Comparison of ENCODE assay signal across 1 cellular context in the genomic region with DNA sequence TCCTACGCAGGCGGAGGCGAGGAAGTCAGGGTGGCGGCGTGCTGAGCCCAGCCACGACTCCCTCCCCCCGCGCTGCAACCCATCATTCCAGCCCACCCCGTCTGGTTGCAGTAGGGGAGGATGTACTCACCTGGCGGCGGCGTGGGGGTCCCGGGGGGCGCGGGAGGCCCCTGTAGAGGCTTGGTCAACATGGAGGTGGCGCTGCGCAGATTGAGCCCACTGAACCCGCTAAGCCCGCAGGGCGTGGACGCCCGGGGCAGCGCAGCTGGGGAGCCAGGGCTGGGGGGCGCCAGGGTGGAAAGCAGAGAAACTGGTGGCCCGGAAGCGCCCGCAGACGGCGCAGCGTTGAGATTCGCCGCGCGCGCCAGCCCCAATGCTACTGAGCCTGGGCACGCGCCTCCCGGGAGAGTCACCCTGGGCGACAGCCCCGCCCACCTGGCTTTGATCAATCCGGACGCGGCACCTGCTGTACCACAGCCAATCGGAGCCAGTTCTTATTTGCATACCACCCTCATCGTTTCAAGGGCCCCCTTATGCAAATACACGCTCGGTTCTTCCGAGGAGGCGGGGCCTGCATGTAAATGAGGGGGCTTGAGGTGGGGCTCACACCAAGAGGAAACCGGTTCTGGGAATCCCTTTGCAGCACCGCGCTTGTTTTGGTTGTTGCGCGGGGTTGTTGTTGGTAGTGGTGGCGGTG.
TF ChIP-seq lines count a peak whose summit lies in the region.

A gene (minus strand): TSS at position 381 of the 697 bp plus-strand sequence. CDS start 190 bp downstream, at position 191.

TF ChIP-seq in K562, 482 proteins besides CTCF, POLR2A, EP300 and RAD21 (continued from another document and continues in another):
- TF ChIP-seq, protein P1, sequence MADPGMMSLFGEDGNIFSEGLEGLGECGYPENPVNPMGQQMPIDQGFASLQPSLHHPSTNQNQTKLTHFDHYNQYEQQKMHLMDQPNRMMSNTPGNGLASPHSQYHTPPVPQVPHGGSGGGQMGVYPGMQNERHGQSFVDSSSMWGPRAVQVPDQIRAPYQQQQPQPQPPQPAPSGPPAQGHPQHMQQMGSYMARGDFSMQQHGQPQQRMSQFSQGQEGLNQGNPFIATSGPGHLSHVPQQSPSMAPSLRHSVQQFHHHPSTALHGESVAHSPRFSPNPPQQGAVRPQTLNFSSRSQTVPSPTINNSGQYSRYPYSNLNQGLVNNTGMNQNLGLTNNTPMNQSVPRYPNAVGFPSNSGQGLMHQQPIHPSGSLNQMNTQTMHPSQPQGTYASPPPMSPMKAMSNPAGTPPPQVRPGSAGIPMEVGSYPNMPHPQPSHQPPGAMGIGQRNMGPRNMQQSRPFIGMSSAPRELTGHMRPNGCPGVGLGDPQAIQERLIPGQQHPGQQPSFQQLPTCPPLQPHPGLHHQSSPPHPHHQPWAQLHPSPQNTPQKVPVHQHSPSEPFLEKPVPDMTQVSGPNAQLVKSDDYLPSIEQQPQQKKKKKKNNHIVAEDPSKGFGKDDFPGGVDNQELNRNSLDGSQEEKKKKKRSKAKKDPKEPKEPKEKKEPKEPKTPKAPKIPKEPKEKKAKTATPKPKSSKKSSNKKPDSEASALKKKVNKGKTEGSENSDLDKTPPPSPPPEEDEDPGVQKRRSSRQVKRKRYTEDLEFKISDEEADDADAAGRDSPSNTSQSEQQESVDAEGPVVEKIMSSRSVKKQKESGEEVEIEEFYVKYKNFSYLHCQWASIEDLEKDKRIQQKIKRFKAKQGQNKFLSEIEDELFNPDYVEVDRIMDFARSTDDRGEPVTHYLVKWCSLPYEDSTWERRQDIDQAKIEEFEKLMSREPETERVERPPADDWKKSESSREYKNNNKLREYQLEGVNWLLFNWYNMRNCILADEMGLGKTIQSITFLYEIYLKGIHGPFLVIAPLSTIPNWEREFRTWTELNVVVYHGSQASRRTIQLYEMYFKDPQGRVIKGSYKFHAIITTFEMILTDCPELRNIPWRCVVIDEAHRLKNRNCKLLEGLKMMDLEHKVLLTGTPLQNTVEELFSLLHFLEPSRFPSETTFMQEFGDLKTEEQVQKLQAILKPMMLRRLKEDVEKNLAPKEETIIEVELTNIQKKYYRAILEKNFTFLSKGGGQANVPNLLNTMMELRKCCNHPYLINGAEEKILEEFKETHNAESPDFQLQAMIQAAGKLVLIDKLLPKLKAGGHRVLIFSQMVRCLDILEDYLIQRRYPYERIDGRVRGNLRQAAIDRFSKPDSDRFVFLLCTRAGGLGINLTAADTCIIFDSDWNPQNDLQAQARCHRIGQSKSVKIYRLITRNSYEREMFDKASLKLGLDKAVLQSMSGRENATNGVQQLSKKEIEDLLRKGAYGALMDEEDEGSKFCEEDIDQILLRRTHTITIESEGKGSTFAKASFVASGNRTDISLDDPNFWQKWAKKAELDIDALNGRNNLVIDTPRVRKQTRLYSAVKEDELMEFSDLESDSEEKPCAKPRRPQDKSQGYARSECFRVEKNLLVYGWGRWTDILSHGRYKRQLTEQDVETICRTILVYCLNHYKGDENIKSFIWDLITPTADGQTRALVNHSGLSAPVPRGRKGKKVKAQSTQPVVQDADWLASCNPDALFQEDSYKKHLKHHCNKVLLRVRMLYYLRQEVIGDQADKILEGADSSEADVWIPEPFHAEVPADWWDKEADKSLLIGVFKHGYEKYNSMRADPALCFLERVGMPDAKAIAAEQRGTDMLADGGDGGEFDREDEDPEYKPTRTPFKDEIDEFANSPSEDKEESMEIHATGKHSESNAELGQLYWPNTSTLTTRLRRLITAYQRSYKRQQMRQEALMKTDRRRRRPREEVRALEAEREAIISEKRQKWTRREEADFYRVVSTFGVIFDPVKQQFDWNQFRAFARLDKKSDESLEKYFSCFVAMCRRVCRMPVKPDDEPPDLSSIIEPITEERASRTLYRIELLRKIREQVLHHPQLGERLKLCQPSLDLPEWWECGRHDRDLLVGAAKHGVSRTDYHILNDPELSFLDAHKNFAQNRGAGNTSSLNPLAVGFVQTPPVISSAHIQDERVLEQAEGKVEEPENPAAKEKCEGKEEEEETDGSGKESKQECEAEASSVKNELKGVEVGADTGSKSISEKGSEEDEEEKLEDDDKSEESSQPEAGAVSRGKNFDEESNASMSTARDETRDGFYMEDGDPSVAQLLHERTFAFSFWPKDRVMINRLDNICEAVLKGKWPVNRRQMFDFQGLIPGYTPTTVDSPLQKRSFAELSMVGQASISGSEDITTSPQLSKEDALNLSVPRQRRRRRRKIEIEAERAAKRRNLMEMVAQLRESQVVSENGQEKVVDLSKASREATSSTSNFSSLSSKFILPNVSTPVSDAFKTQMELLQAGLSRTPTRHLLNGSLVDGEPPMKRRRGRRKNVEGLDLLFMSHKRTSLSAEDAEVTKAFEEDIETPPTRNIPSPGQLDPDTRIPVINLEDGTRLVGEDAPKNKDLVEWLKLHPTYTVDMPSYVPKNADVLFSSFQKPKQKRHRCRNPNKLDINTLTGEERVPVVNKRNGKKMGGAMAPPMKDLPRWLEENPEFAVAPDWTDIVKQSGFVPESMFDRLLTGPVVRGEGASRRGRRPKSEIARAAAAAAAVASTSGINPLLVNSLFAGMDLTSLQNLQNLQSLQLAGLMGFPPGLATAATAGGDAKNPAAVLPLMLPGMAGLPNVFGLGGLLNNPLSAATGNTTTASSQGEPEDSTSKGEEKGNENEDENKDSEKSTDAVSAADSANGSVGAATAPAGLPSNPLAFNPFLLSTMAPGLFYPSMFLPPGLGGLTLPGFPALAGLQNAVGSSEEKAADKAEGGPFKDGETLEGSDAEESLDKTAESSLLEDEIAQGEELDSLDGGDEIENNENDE (IDR thresholded peaks at IDR 0.05; ENCODE audit: low read depth, low read length) = no peak
- TF ChIP-seq KLF1 (tag; IDR thresholded peaks at IDR 0.05) (no peak), ZNF507 (tag; conservative IDR thresholded peaks at IDR 0.05) (no peak), MYC (IDR thresholded peaks at IDR 0.05; ENCODE audit: low read depth, low read length) (peak; percentile 68; the same call in 1 of the 2 replicates), MYC (CRISPR knock-in tag; IDR thresholded peaks at IDR 0.05; ENCODE audit: borderline replicate concordance, low read depth) (peak; percentile 74; the same call in 1 of the 2 replicates), SAP30 (IDR thresholded peaks at IDR 0.05; ENCODE audit: borderline replicate concordance, insufficient read depth, low read depth, low read length, poor library complexity, severe bottlenecking) (peak; percentile 36), ZNF174 (CRISPR knock-in tag; IDR thresholded peaks at IDR 0.05) (no peak), NFE2 (IDR thresholded peaks at IDR 0.05; ENCODE audit: low read depth) (no peak), NR1H2 (CRISPR knock-in tag; IDR thresholded peaks at IDR 0.05) (no peak), MTA1 (IDR thresholded peaks at IDR 0.05; ENCODE audit: borderline replicate concordance) (no peak), TAF1 (IDR thresholded peaks at IDR 0.05; ENCODE audit: control insufficient read depth, extremely low read depth, insufficient read depth, low read length, severe bottlenecking) (peak; percentile 95), ETS2 (tag; IDR thresholded peaks at IDR 0.05; ENCODE audit: borderline replicate concordance, poor library complexity, severe bottlenecking) (no peak), FOXK2 (conservative IDR thresholded peaks at IDR 0.05 in 1 of 2, IDR thresholded peaks at IDR 0.05 in 1 of 2; ENCODE audit: low read depth in 2 of 2) (peak; percentile 73 to 82), ARNT (IDR thresholded peaks at IDR 0.05) (no peak), ZNF444 (CRISPR knock-in tag; IDR thresholded peaks at IDR 0.05) (no peak), CHD2 (IDR thresholded peaks at IDR 0.05; ENCODE audit: low read depth, low read length) (no peak; the same call in 1 of the 2 replicates), ARHGAP35 (IDR thresholded peaks at IDR 0.05; ENCODE audit: partially characterized antibody) (no peak), ZNF133 (CRISPR knock-in tag; IDR thresholded peaks at IDR 0.05) (no peak)
- TF ChIP-seq, protein P2, sequence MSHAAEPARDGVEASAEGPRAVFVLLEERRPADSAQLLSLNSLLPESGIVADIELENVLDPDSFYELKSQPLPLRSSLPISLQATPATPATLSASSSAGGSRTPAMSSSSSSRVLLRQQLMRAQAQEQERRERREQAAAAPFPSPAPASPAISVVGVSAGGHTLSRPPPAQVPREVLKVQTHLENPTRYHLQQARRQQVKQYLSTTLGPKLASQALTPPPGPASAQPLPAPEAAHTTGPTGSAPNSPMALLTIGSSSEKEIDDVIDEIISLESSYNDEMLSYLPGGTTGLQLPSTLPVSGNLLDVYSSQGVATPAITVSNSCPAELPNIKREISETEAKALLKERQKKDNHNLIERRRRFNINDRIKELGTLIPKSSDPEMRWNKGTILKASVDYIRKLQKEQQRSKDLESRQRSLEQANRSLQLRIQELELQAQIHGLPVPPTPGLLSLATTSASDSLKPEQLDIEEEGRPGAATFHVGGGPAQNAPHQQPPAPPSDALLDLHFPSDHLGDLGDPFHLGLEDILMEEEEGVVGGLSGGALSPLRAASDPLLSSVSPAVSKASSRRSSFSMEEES (CRISPR knock-in tag; IDR thresholded peaks at IDR 0.05) = no peak
- TF ChIP-seq, protein P3, sequence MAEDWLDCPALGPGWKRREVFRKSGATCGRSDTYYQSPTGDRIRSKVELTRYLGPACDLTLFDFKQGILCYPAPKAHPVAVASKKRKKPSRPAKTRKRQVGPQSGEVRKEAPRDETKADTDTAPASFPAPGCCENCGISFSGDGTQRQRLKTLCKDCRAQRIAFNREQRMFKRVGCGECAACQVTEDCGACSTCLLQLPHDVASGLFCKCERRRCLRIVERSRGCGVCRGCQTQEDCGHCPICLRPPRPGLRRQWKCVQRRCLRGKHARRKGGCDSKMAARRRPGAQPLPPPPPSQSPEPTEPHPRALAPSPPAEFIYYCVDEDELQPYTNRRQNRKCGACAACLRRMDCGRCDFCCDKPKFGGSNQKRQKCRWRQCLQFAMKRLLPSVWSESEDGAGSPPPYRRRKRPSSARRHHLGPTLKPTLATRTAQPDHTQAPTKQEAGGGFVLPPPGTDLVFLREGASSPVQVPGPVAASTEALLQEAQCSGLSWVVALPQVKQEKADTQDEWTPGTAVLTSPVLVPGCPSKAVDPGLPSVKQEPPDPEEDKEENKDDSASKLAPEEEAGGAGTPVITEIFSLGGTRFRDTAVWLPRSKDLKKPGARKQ (CRISPR knock-in tag; IDR thresholded peaks at IDR 0.05) = no peak
- TF ChIP-seq, protein P4, sequence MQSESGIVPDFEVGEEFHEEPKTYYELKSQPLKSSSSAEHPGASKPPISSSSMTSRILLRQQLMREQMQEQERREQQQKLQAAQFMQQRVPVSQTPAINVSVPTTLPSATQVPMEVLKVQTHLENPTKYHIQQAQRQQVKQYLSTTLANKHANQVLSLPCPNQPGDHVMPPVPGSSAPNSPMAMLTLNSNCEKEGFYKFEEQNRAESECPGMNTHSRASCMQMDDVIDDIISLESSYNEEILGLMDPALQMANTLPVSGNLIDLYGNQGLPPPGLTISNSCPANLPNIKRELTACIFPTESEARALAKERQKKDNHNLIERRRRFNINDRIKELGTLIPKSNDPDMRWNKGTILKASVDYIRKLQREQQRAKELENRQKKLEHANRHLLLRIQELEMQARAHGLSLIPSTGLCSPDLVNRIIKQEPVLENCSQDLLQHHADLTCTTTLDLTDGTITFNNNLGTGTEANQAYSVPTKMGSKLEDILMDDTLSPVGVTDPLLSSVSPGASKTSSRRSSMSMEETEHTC (IDR thresholded peaks at IDR 0.05) = no peak
- TF ChIP-seq, protein P5, sequence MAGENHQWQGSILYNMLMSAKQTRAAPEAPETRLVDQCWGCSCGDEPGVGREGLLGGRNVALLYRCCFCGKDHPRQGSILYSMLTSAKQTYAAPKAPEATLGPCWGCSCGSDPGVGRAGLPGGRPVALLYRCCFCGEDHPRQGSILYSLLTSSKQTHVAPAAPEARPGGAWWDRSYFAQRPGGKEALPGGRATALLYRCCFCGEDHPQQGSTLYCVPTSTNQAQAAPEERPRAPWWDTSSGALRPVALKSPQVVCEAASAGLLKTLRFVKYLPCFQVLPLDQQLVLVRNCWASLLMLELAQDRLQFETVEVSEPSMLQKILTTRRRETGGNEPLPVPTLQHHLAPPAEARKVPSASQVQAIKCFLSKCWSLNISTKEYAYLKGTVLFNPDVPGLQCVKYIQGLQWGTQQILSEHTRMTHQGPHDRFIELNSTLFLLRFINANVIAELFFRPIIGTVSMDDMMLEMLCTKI (IDR thresholded peaks at IDR 0.05; ENCODE audit: partially characterized antibody) = no peak
- TF ChIP-seq, protein P6, sequence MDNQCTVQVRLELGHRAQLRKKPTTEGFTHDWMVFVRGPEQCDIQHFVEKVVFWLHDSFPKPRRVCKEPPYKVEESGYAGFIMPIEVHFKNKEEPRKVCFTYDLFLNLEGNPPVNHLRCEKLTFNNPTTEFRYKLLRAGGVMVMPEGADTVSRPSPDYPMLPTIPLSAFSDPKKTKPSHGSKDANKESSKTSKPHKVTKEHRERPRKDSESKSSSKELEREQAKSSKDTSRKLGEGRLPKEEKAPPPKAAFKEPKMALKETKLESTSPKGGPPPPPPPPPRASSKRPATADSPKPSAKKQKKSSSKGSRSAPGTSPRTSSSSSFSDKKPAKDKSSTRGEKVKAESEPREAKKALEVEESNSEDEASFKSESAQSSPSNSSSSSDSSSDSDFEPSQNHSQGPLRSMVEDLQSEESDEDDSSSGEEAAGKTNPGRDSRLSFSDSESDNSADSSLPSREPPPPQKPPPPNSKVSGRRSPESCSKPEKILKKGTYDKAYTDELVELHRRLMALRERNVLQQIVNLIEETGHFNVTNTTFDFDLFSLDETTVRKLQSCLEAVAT (IDR thresholded peaks at IDR 0.05) = no peak; a peak in 1 of 4 replicates
- TF ChIP-seq, protein P7, sequence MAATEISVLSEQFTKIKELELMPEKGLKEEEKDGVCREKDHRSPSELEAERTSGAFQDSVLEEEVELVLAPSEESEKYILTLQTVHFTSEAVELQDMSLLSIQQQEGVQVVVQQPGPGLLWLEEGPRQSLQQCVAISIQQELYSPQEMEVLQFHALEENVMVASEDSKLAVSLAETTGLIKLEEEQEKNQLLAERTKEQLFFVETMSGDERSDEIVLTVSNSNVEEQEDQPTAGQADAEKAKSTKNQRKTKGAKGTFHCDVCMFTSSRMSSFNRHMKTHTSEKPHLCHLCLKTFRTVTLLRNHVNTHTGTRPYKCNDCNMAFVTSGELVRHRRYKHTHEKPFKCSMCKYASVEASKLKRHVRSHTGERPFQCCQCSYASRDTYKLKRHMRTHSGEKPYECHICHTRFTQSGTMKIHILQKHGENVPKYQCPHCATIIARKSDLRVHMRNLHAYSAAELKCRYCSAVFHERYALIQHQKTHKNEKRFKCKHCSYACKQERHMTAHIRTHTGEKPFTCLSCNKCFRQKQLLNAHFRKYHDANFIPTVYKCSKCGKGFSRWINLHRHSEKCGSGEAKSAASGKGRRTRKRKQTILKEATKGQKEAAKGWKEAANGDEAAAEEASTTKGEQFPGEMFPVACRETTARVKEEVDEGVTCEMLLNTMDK (IDR thresholded peaks at IDR 0.05; ENCODE audit: borderline replicate concordance, insufficient read depth, low read depth, low read length, poor library complexity, severe bottlenecking) = no peak
- TF ChIP-seq, protein P8, sequence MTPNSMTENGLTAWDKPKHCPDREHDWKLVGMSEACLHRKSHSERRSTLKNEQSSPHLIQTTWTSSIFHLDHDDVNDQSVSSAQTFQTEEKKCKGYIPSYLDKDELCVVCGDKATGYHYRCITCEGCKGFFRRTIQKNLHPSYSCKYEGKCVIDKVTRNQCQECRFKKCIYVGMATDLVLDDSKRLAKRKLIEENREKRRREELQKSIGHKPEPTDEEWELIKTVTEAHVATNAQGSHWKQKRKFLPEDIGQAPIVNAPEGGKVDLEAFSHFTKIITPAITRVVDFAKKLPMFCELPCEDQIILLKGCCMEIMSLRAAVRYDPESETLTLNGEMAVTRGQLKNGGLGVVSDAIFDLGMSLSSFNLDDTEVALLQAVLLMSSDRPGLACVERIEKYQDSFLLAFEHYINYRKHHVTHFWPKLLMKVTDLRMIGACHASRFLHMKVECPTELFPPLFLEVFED (CRISPR knock-in tag; conservative IDR thresholded peaks at IDR 0.05) = no peak
